Comparison of ENCODE assay signal across 14 cellular contexts in the genomic region with DNA sequence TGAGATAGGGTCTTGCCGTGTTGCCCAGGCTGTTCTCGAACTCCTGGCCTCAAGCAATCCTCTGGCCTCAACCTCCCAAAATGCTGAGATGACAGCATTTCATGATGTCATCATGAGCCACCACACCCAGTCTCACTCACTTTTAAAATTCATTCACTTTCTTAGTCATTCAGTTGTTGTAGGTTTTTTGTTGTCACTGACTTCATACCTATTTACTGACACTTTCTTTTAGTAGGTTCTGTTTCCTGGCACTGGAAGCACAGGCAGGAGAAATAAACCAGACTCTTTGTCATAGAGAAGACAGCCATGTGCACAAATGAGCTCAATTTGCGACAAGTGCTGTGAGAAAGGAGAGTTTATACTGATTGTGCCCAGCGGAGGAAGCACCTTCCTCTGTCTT. TPM values are rescaled to one million over a fixed set of nuclear protein-coding genes. Genes with fewer than 3 reads are reported as not detected.
DNase-seq lines count a peak whose midpoint lies in the region; ATAC-seq, FAIRE-seq and TF ChIP-seq lines count a peak whose summit lies in the region.
"Had no signal": no experiment of that assay in that cellular context is flagged by ENCODE, and none has a peak within 500 bp of the region (broad histone marks: within the 10 kb centered on the region; RNA-seq: fewer than 3 reads in every experiment).

No MANE protein-coding gene starts in this region.

- intact Hi-C loops in heart right ventricle (cut with DNase I), result no loop called here
- intact Hi-C loops in left cardiac atrium (cut with DNase I), result no loop called here
- intact Hi-C loops in posterior cingulate gyrus (cut with DNase I), result no loop called here

- no peak for FAIRE-seq in RCC 7860 (lab: Jason Lieb, UNC)
- FAIRE-seq: H1 had no signal

- TF ChIP-seq CTCF in heart right ventricle (IDR thresholded peaks at IDR 0.05) (no peak), epithelial cell of esophagus (IDR thresholded peaks at IDR 0.05; ENCODE audit: insufficient read depth, low read depth, low read length, missing control alignments) (no peak)

- no peak overlapping the region for H3K4me2 ChIP-seq in Karpas-422 (ENCODE audit: low read depth, low read length, poor library complexity, severe bottlenecking)
- H3K4me2 ChIP-seq: BLaER1 treated with 17β-estradiol and CSF1 and Interleukin-3, amounts not matched to agents 10 nM and 100 nM; KMS-11 had no signal

- ATAC-seq in heart right ventricle (peak in 6 of 8 donors; percentile 24 to 72 (median 48)), left cardiac atrium (no peak), GM21529 (IDR thresholded peaks at IDR 0.05; ENCODE audit: unreplicated experiment) (no peak)

- no peaks in the 10 kb centered on the region for H3K27me3 ChIP-seq in heart right ventricle
- H3K27me3 ChIP-seq in Karpas-422 (ENCODE audit: low read length), result no peaks in the 10 kb centered on the region
- H3K27me3 ChIP-seq: BLaER1 treated with 17β-estradiol and CSF1 and Interleukin-3, amounts not matched to agents 10 nM and 100 nM had no signal

- H3K79me2 ChIP-seq in Karpas-422 (ENCODE audit: low read length), result no peaks in the 10 kb centered on the region

- WGBS in heart right ventricle, 2 donors, result 64 to 71% methylated on average over 4 of the region's 4 CpGs

- no peak overlapping the region for H3K4me3 ChIP-seq in heart right ventricle
- H3K4me3 ChIP-seq in Karpas-422 (ENCODE audit: low read length), result no peak overlapping the region
- no peak overlapping the region for H3K4me3 ChIP-seq in epithelial cell of esophagus (ENCODE audit: low read length)
- H3K4me3 ChIP-seq: BLaER1 treated with 17β-estradiol and CSF1 and Interleukin-3, amounts not matched to agents 10 nM and 100 nM had no signal

- no peak overlapping the region for H2AFZ ChIP-seq in Karpas-422 (ENCODE audit: low read length)

- H3K9me3 ChIP-seq in heart right ventricle, result no peaks in the 10 kb centered on the region
- no peaks in the 10 kb centered on the region for H3K9me3 ChIP-seq in Karpas-422 (ENCODE audit: low read length)
- H3K9me3 ChIP-seq: BLaER1 treated with 17β-estradiol and CSF1 and Interleukin-3, amounts not matched to agents 10 nM and 100 nM had no signal

- no peak overlapping the region for H3K9ac ChIP-seq in Karpas-422 (ENCODE audit: low read length)
- H3K9ac ChIP-seq: BLaER1 treated with 17β-estradiol and CSF1 and Interleukin-3, amounts not matched to agents 10 nM and 100 nM; KMS-11 had no signal

- H3K36me3 ChIP-seq in heart right ventricle (no peaks in the 10 kb centered on the region), Karpas-422 (ENCODE audit: insufficient read depth, low read length) (no peaks in the 10 kb centered on the region)
- H3K36me3 ChIP-seq: BLaER1 treated with 17β-estradiol and CSF1 and Interleukin-3, amounts not matched to agents 10 nM and 100 nM had no signal

- DNase-seq in heart right ventricle (no peak), left cardiac atrium (no peak), Karpas-422 (peak; percentile 31), epithelial cell of esophagus (ENCODE audit: low read depth) (peak; percentile 38), posterior cingulate gyrus (no peak), RCC 7860 (ENCODE audit: low spot score) (no peak)
- DNase-seq: NCI-H1105 treated with DMSO at 0.1 percent for 48 hours, NCI-H187, NCI-H774 had no signal

- no peaks in the 10 kb centered on the region for H3K9me2 ChIP-seq in Karpas-422 (replicated peaks; ENCODE audit: insufficient read depth, low read length)

- H3K4me1 ChIP-seq in heart right ventricle, result peaks cover 0 to 17% (median under 1%) of the 10 kb centered on the region in 9 donors
- H3K4me1 ChIP-seq in Karpas-422 (ENCODE audit: low read length), result no peaks in the 10 kb centered on the region

- peak overlapping the region in 3 of 10 donors; percentile 26 to 67 (median 43) for H3K27ac ChIP-seq in heart right ventricle
- H3K27ac ChIP-seq in Karpas-422 (ENCODE audit: low read length), result no peak overlapping the region
- H3K27ac ChIP-seq: BLaER1 treated with 17β-estradiol and CSF1 and Interleukin-3, amounts not matched to agents 10 nM and 100 nM; KMS-11 had no signal

- no peaks in the 10 kb centered on the region for H4K20me1 ChIP-seq in Karpas-422 (ENCODE audit: insufficient read depth, low read depth, low read length)
- H4K20me1 ChIP-seq: BLaER1 treated with 17β-estradiol and CSF1 and Interleukin-3, amounts not matched to agents 10 nM and 100 nM had no signal

RNA-seq across cellular contexts. Expression of a gene that starts 10.5 kb away (rescaled TPM):
- total RNA-seq in heart right ventricle (1 to 10 TPM in 6 of 10 donors, under 1 TPM in 4; 0.42 to 6.5 (median 1.5) TPM), left cardiac atrium (1 to 10 TPM in 1 of 2 donors, under 1 TPM in 1; 0.21 to 1.4 TPM)
- 1 to 10 TPM in 1 of 2 donors, under 1 TPM in 1; 0.72 to 2.1 TPM for polyA plus RNA-seq in heart right ventricle
- not detected in 2 replicates for total RNA-seq in Karpas-422 (2014; rRNA removed; shearing (Covaris generic); ENCODE audit: low replicate concordance)
- total RNA-seq: NCI-H460 had no signal

RNA-seq across cellular contexts. Expression of a gene that starts 13.6 kb away (rescaled TPM):
- total RNA-seq in heart right ventricle (1 to 10 TPM in 5 of 10 donors, under 1 TPM in 3, not detected in 2; 0.22 to 2.8 (median 1.4) TPM), left cardiac atrium (not detected)
- polyA plus RNA-seq in heart right ventricle, result under 1 TPM in 1 of 2 donors, not detected in 1; 0.03 TPM
- not detected in 2 replicates for total RNA-seq in Karpas-422 (2014; rRNA removed; shearing (Covaris generic); ENCODE audit: low replicate concordance)
- total RNA-seq: H1, NCI-H460 had no signal
- polyA plus RNA-seq: H1 had no signal

RNA-seq across cellular contexts. Expression of a gene that starts 39.9 kb away (rescaled TPM):
- total RNA-seq in heart right ventricle (1 to 10 TPM in 2 of 10 donors, under 1 TPM in 8; 0.24 to 1.6 (median 0.51) TPM), left cardiac atrium (under 1 TPM; 0.27 to 0.58 TPM)
- polyA plus RNA-seq in heart right ventricle, result under 1 TPM; 0.42 to 0.95 TPM
- total RNA-seq in Karpas-422 (2014; rRNA removed; shearing (Covaris generic); ENCODE audit: low replicate concordance), result 1.7 and 6.0 TPM in 2 replicates

Comparison
In these comparisons a context has a peak if more than half of its experiments do, and no peak if none do; other contexts are left out.
1. ATAC-seq: peak in heart right ventricle (6 of 8); none in left cardiac atrium (0 of 2) and GM21529 (single experiment).
2. DNase-seq: peak in Karpas-422 (single experiment) and epithelial cell of esophagus (single experiment); none in heart right ventricle (0 of 2), left cardiac atrium (single experiment), posterior cingulate gyrus (0 of 10) and RCC 7860 (single experiment).